Comparison of ENCODE assay signal across 8 cellular contexts in genomic region chr17:44222112-44222869, GRCh38. TPM values are rescaled to one million over a fixed set of nuclear protein-coding genes. Genes with fewer than 3 reads are reported as not detected.
DNase-seq lines count a peak whose midpoint lies in the region; ATAC-seq and TF ChIP-seq lines count a peak whose summit lies in the region.

No MANE protein-coding gene starts in this region.

- peak; percentile 11 for TF ChIP-seq CTCF in osteoblast (IDR thresholded peaks at IDR 0.05; ENCODE audit: extremely low read depth, low read depth, low read length)

- no peaks in the 10 kb centered on the region for H3K27me3 ChIP-seq in osteoblast (ENCODE audit: insufficient read depth, low read length)

- peak overlapping the region; percentile 78 for H3K4me2 ChIP-seq in osteoblast (ENCODE audit: insufficient read depth, low read length)

- no peaks in the 10 kb centered on the region for H3K9me3 ChIP-seq in osteoblast (ENCODE audit: low read depth, low read length)

- intact Hi-C loops in left cardiac atrium (cut with DNase I): no loop called here

- in situ Hi-C loops in KBM-7 (cut with MboI; ENCODE audit: low pct_unique_long_range_greater_than_20kb, low sequenced_read_pairs): no loop called here

- peaks cover 15% of the 10 kb centered on the region for H3K79me2 ChIP-seq in osteoblast (ENCODE audit: insufficient read depth, low read length)

- H3K27ac ChIP-seq in angular gyrus (ENCODE audit: low read depth, low read length): peak overlapping the region; percentile 95
- H3K27ac ChIP-seq in osteoblast (ENCODE audit: low read depth, low read length): peak overlapping the region; percentile 96

- peak; percentile 28 to 45 for ATAC-seq in left cardiac atrium
- no peak for ATAC-seq in HG03378 (IDR thresholded peaks at IDR 0.05; ENCODE audit: unreplicated experiment)
- ATAC-seq in HG03469 (IDR thresholded peaks at IDR 0.05; ENCODE audit: unreplicated experiment): no peak

- H3K4me3 ChIP-seq in osteoblast (ENCODE audit: insufficient read depth, low read length): peak overlapping the region; percentile 84

- peaks cover 16% of the 10 kb centered on the region for H4K20me1 ChIP-seq in osteoblast (ENCODE audit: insufficient read depth, low read length)

- peak overlapping the region; percentile 87 for H2AFZ ChIP-seq in osteoblast (ENCODE audit: low read length)

- DNase-seq in DMS79 (lab: John Stamatoyannopoulos, UW) (peak; percentile 57), KBM-7 (peak; percentile 69), RKO (ENCODE audit: low spot score) (peak; percentile 88), left cardiac atrium (peak; percentile 84), osteoblast (ENCODE audit: insufficient read length, low spot score, missing footprints) (peak; percentile 96)

- peaks cover 32% of the 10 kb centered on the region for H3K4me1 ChIP-seq in osteoblast (ENCODE audit: insufficient read depth, low read length)

- no peaks in the 10 kb centered on the region for H3K36me3 ChIP-seq in osteoblast (ENCODE audit: insufficient read depth, low read length)

RNA-seq across cellular contexts. Expression of gene UBTF, which starts 2.8 kb away (rescaled TPM):
- total RNA-seq in left cardiac atrium: 10 to 100 TPM; 35.5 to 48.2 TPM
- 49.6 and 51.3 TPM in 2 replicates for total RNA-seq in osteoblast

RNA-seq across cellular contexts. Expression of gene ATXN7L3, which starts 22.6 kb away (rescaled TPM):
- total RNA-seq in left cardiac atrium: 10 to 100 TPM; 39.6 to 50.4 TPM
- 34.5 and 38.4 TPM in 2 replicates for total RNA-seq in osteoblast

RNA-seq across cellular contexts. Expression of gene TMUB2, which starts 35.5 kb away (rescaled TPM):
- 10 to 100 TPM; 22.5 to 23.1 TPM for total RNA-seq in left cardiac atrium
- 27.1 and 27.9 TPM in 2 replicates for total RNA-seq in osteoblast

RNA-seq across cellular contexts. Expression of gene SLC4A1, which starts 45.6 kb away (rescaled TPM):
- under 1 TPM in 1 of 2 donors, not detected in 1; 0.63 TPM for total RNA-seq in left cardiac atrium
- under 0.01 TPM in 1 of 2 replicates, not detected in the other for total RNA-seq in osteoblast

RNA-seq across cellular contexts. Expression of gene ASB16, which starts 51.8 kb away (rescaled TPM):
- 1 to 10 TPM; 4.9 to 8.7 TPM for total RNA-seq in left cardiac atrium
- not detected in 2 replicates for total RNA-seq in osteoblast

Comparison
In these comparisons a context has a peak if more than half of its experiments do, and no peak if none do; other contexts are left out.
1. ATAC-seq: peak in left cardiac atrium (2 of 2); none in HG03378 (single experiment) and HG03469 (single experiment).
2. Peak in every context shown above with its lines, with median percentiles within 50 percentile points of each other: DNase-seq.